In the genomic region with DNA sequence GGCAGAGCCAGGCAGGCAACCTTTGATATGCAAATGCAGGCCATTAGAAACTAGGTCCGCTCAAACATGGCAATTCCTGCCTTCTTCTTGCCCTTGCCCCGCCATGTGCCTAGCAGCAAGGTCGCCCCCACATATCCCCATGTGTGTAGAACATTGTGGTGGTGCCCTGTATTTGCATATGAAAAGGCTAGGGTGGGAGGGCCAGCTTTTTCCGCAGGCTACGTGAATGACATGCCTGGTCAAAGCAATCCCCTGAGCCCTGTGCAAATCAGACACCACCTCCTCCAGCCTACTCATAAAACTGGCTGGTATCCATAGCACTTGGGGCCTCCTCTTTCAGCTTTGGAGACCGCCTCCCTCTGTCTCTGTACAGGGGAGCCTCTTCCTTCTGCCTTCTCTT, we compare ENCODE assay signal across 1 cellular context.
TF ChIP-seq lines count a peak whose summit lies in the region.

No MANE protein-coding gene starts in this region.

TF ChIP-seq in WTC11, 78 proteins besides CTCF, POLR2A, EP300 and RAD21 (continued from another document):
- TF ChIP-seq TP53 (CRISPR knock-in tag; IDR thresholded peaks at IDR 0.05) (no peak), NFYB (CRISPR knock-in tag; conservative IDR thresholded peaks at IDR 0.05; ENCODE audit: low read depth) (no peak), ELF4 (CRISPR knock-in tag; IDR thresholded peaks at IDR 0.05; ENCODE audit: low read depth) (no peak)
- TF ChIP-seq, protein P1, sequence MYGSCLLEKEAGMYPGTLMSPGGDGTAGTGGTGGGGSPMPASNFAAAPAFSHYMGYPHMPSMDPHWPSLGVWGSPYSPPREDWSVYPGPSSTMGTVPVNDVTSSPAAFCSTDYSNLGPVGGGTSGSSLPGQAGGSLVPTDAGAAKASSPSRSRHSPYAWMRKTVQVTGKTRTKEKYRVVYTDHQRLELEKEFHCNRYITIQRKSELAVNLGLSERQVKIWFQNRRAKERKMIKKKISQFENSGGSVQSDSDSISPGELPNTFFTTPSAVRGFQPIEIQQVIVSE (CRISPR knock-in tag; IDR thresholded peaks at IDR 0.05; ENCODE audit: borderline replicate concordance): no peak
- TF ChIP-seq, protein P2, sequence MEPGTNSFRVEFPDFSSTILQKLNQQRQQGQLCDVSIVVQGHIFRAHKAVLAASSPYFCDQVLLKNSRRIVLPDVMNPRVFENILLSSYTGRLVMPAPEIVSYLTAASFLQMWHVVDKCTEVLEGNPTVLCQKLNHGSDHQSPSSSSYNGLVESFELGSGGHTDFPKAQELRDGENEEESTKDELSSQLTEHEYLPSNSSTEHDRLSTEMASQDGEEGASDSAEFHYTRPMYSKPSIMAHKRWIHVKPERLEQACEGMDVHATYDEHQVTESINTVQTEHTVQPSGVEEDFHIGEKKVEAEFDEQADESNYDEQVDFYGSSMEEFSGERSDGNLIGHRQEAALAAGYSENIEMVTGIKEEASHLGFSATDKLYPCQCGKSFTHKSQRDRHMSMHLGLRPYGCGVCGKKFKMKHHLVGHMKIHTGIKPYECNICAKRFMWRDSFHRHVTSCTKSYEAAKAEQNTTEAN (CRISPR knock-in tag; IDR thresholded peaks at IDR 0.05): no peak
